ENCODE assay signal across 16 cellular contexts in the genomic region with DNA sequence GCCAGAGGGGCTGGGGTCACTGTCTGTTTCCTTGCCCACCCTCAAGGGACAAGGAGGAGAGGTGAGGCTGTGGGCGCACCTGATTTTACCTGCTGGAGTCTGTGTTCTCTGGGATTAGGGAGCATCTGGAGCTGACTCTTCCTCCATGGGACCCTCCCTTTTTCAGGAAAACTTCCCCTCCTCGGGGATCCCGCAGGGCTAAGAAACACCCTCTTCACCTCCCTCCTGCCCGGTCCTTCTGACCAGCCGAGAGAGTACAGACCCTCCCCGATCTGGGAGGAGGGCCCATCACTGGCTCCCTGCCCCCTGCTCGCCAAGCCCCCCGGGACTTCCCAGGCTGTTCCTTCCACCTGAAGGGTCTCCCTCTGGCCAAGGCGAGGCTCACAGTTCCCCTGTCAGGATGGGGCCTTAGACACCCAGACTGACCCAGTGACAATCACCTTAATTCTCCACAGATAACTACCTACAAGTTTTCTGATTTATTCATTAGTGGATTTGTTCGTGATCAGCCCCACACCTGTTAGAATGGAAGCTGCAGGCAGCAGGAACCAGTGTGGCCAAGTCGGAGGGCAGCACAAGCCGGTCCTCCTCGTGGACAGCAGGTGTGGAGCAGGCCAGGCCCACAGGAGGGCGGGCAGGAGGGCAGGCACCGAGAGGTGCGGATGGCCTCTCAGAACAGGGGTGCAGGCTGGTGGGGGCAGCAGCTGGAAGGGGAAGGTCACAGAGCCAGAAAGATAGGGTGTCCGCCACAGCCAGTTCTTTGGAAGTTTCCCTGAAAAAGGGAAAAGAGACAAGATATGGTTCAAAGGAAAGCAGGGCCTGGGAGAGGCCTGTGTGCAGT. TPM values are rescaled to one million over a fixed set of nuclear protein-coding genes. Genes with fewer than 3 reads are reported as not detected.
A peak's percentile ranks its signal among the peaks of the same experiment; 100 is the strongest.
DNase-seq lines count a peak whose midpoint lies in the region; ATAC-seq and TF ChIP-seq lines count a peak whose summit lies in the region.
"Had no signal": no experiment of that assay in that cellular context is flagged by ENCODE, and none has a peak within 500 bp of the region (broad histone marks: within the 10 kb centered on the region; RNA-seq: fewer than 3 reads in every experiment).

No MANE protein-coding gene starts in this region.

- H3K18ac ChIP-seq in IMR-90 (ENCODE audit: low read depth, low read length) = no peak overlapping the region
- no peak overlapping the region for H3K18ac ChIP-seq in mesenchymal stem cell (ENCODE audit: low read depth in 1 of 2, low read length in 2 of 2)

- H3K79me1 ChIP-seq in IMR-90 (ENCODE audit: low read depth in 1 of 2, low read length in 2 of 2) (peaks cover 0 to 7% of the 10 kb centered on the region in 2 experiments; a peak in 1 of 4 replicates), mesenchymal stem cell (replicated peaks; ENCODE audit: low read length, poor library complexity, severe bottlenecking) (no peaks in the 10 kb centered on the region)

- dilution Hi-C loops in IMR-90 (cut with HindIII; ENCODE audit: low sequenced_read_pairs, unreplicated experiment) = no loop called here

- no peak overlapping the region for H3K56ac ChIP-seq in IMR-90 (ENCODE audit: extremely low read depth, insufficient read depth, low read length)

- no peaks in the 10 kb centered on the region for H3K36me3 ChIP-seq in IMR-90 (ENCODE audit: control insufficient read depth, insufficient read depth, low read length)
- peaks cover 0 to 2% of the 10 kb centered on the region in 2 experiments for H3K36me3 ChIP-seq in mesenchymal stem cell (ENCODE audit: control insufficient read depth in 1 of 2, insufficient read depth in 2 of 2, low read depth in 1 of 2, low read length in 2 of 2)
- H3K36me3 ChIP-seq: SJSA1, tibial artery had no signal

- TF ChIP-seq CTCF in IMR-90 (conservative IDR thresholded peaks at IDR 0.05; ENCODE audit: low read depth, low read length) = no peak

- no peaks in the 10 kb centered on the region for H3K9me1 ChIP-seq in IMR-90 (ENCODE audit: insufficient read depth, low read length)

- peak overlapping the region; percentile 37; the same call in 1 of the 2 replicates for H4K91ac ChIP-seq in IMR-90 (ENCODE audit: insufficient read depth, low read depth, low read length)
- no peak overlapping the region for H4K91ac ChIP-seq in mesenchymal stem cell (ENCODE audit: low read length)

- no peak overlapping the region for H2BK5ac ChIP-seq in IMR-90 (ENCODE audit: low read depth, low read length, poor library complexity, severe bottlenecking)
- H2BK5ac ChIP-seq in mesenchymal stem cell (ENCODE audit: low read depth, low read length, poor library complexity, severe bottlenecking) = no peak overlapping the region

- H3K9ac ChIP-seq in IMR-90 (ENCODE audit: low read depth, low read length) (no peak overlapping the region), mesenchymal stem cell (ENCODE audit: low read length) (no peak overlapping the region)

- POLR2A ChIA-PET in IMR-90 (lab: Charles Lee; ENCODE audit: unreplicated experiment) = no interaction called here

- ATAC-seq in IMR-90 (ENCODE audit: low read depth) (no peak), sciatic nerve (no peak), HG03442 (IDR thresholded peaks at IDR 0.05; ENCODE audit: unreplicated experiment) (no peak)
- ATAC-seq: body of pancreas had no signal

- H3K23ac ChIP-seq in IMR-90 (ENCODE audit: low read depth, low read length) = no peak overlapping the region
- no peak overlapping the region for H3K23ac ChIP-seq in mesenchymal stem cell (ENCODE audit: low read length in 2 of 2)

- H2BK20ac ChIP-seq in IMR-90 (ENCODE audit: low read depth, low read length) = no peak overlapping the region

- H3K27ac ChIP-seq in IMR-90 (ENCODE audit: insufficient read depth, low read length) = no peak overlapping the region
- H3K27ac ChIP-seq in mesenchymal stem cell (ENCODE audit: low read length, poor library complexity, severe bottlenecking) = no peak overlapping the region
- H3K27ac ChIP-seq: body of pancreas, SJSA1, tibial artery, VCaP had no signal

- no peak overlapping the region for H4K5ac ChIP-seq in IMR-90 (ENCODE audit: low read depth, low read length)

- peak; percentile 13 to 14 for DNase-seq in activated T-cell treated with anti-CD3 and anti-CD28 coated beads, Interleukin-2, amount 50 U/mL, for 48 hours
- DNase-seq in activated T-cell treated with anti-CD3 and anti-CD28 coated beads for 4 hours (no peak), IMR-90 (no peak), head of caudate nucleus (peak in 23 of 42 donors; percentile 0 to 40 (median 9)), sciatic nerve (ENCODE audit: low spot score) (peak; percentile 56), mesenchymal stem cell (no peak), amygdala (lab: John Stamatoyannopoulos, UW) (no peak)
- DNase-seq: ACHN, NCI-H1930, tibial artery had no signal

- H3K4ac ChIP-seq in IMR-90 (ENCODE audit: low read depth, low read length) (no peak overlapping the region; the same call in 1 of the 2 replicates), mesenchymal stem cell (ENCODE audit: low read depth in 1 of 2, low read length in 2 of 2) (no peak overlapping the region)

- no peak overlapping the region for H4K8ac ChIP-seq in IMR-90 (ENCODE audit: low read depth in 2 of 2, low read length in 2 of 2)
- no peak overlapping the region for H4K8ac ChIP-seq in mesenchymal stem cell (ENCODE audit: low read length)

- CTCF ChIA-PET in IMR-90 (lab: Yijun Ruan, JAX) = no interaction called here

- H3K27me3 ChIP-seq in IMR-90 (ENCODE audit: control insufficient read depth, insufficient read depth, low read length) (no peaks in the 10 kb centered on the region), mesenchymal stem cell (ENCODE audit: control insufficient read depth in 1 of 2, insufficient read depth in 1 of 2, low read length in 2 of 2) (peaks cover 14 to 25% of the 10 kb centered on the region in 2 experiments)
- H3K27me3 ChIP-seq: SJSA1 had no signal

- intact Hi-C loops in IMR-90 (cut with micrococcal nuclease) (no loop called here), head of caudate nucleus (cut with DNase I) (no loop called here), sciatic nerve (cut with DNase I) (no loop called here)

- H2BK12ac ChIP-seq in mesenchymal stem cell (ENCODE audit: low read length in 2 of 2) = no peak overlapping the region

- H3K14ac ChIP-seq in IMR-90 (replicated peaks; ENCODE audit: low read depth, low read length) (no peak overlapping the region), mesenchymal stem cell (ENCODE audit: low read length in 2 of 2) (no peak overlapping the region)

- H3K4me3 ChIP-seq in IMR-90 (ENCODE audit: insufficient read depth, low read depth, low read length) (no peak overlapping the region), mesenchymal stem cell (ENCODE audit: insufficient read depth in 1 of 2, low read depth in 1 of 2, low read length in 2 of 2) (no peak overlapping the region)
- H3K4me3 ChIP-seq: body of pancreas, SJSA1, smooth muscle cell, tibial artery had no signal

- no peak for TF ChIP-seq RAD21 in IMR-90 (IDR thresholded peaks at IDR 0.05; ENCODE audit: low read length)

- H4K20me1 ChIP-seq in IMR-90 (ENCODE audit: insufficient read depth, low read length) = no peaks in the 10 kb centered on the region; the same call in 1 of the 2 replicates

- no peak overlapping the region for H2BK120ac ChIP-seq in IMR-90 (ENCODE audit: low read depth, low read length)
- H2BK120ac ChIP-seq in mesenchymal stem cell (ENCODE audit: low read depth, low read length) = no peak overlapping the region

- peak overlapping the region; percentile 8 for H2AK9ac ChIP-seq in IMR-90 (replicated peaks; ENCODE audit: low read depth, low read length, poor library complexity)

- H2BK15ac ChIP-seq in IMR-90 (ENCODE audit: low read depth, low read length) = no peak overlapping the region
- H2BK15ac ChIP-seq in mesenchymal stem cell (ENCODE audit: low read depth, poor library complexity, severe bottlenecking) = no peak overlapping the region

- in situ Hi-C loops in IMR-90 (cut with MboI; ENCODE audit: low sequenced_read_pairs) = no loop called here

- TF ChIP-seq POLR2A in IMR-90 (IDR thresholded peaks at IDR 0.05; ENCODE audit: low read depth, low read length) = no peak

- no peak overlapping the region for H2AFZ ChIP-seq in IMR-90 (replicated peaks; ENCODE audit: low read length, poor library complexity)
- H2AFZ ChIP-seq in mesenchymal stem cell (ENCODE audit: low read depth, low read length) = no peak overlapping the region

- 92% methylated on average over 7 of the region's 17 CpGs; no CpG with 5 or more reads in 1 of the 2 experiments for WGBS in IMR-90 (ENCODE audit: extremely low coverage in 2 of 2, insufficient read length in 1 of 2), 2 experiments
- 91% methylated on average over 17 of the region's 17 CpGs for WGBS in mesenchymal stem cell

- no TSS peak for BruUV-seq in IMR-90 (replicated peaks; lab: Mats Ljungman, UMichigan)

- H3K4me1 ChIP-seq in IMR-90 (ENCODE audit: control insufficient read depth, insufficient read depth, low read length) = peaks cover 30% of the 10 kb centered on the region
- peaks cover 54% of the 10 kb centered on the region for H3K4me1 ChIP-seq in mesenchymal stem cell (ENCODE audit: control insufficient read depth, insufficient read depth, low read depth, low read length)

- H3K9me3 ChIP-seq in IMR-90 (ENCODE audit: control insufficient read depth, insufficient read depth, low read length) = no peaks in the 10 kb centered on the region
- no peaks in the 10 kb centered on the region for H3K9me3 ChIP-seq in mesenchymal stem cell (ENCODE audit: control insufficient read depth, low read length)
- H3K9me3 ChIP-seq: body of pancreas, SJSA1, tibial artery had no signal

- no peak overlapping the region for H3K4me2 ChIP-seq in IMR-90 (ENCODE audit: low read depth, low read length)
- H3K4me2 ChIP-seq in mesenchymal stem cell (ENCODE audit: low read length, poor library complexity, severe bottlenecking) = no peak overlapping the region
- H3K4me2 ChIP-seq: smooth muscle cell had no signal

- peak overlapping the region; percentile 64; the same call in 1 of the 2 replicates for H2AK5ac ChIP-seq in IMR-90 (ENCODE audit: low read depth, low read length)
- no peak overlapping the region for H2AK5ac ChIP-seq in mesenchymal stem cell (ENCODE audit: low read length, severe bottlenecking)

RNA-seq across cellular contexts. Expression of a gene that starts 15.9 kb away (rescaled TPM):
- total RNA-seq in IMR-90 (2012; rRNA removed) = 5.9 and 6.9 TPM in 2 replicates
- polyA plus RNA-seq in IMR-90 (2012; rRNA removed) = 22.9 and 31.9 TPM in 2 replicates
- 7.3 and 10.5 TPM in 2 replicates for polyA plus RNA-seq in IMR-90 (2012; cell fraction: cytosol; rRNA removed)
- 30.0 and 141 TPM in 2 replicates for polyA plus RNA-seq in IMR-90 (2012; cell fraction: nucleus; rRNA removed; ENCODE audit: low replicate concordance)
- 6.4 TPM for total RNA-seq in sciatic nerve
- 2.2 TPM for polyA plus RNA-seq in mesenchymal stem cell (2013, experiment 1 of 2)
- polyA plus RNA-seq in mesenchymal stem cell (2013, experiment 2 of 2) = 1.9 TPM

RNA-seq across cellular contexts. Expression of a gene that starts 51.2 kb away (rescaled TPM):
- 105 and 106 TPM in 2 replicates for total RNA-seq in IMR-90 (2012; rRNA removed)
- 74.2 and 75.7 TPM in 2 replicates for polyA plus RNA-seq in IMR-90 (2012; rRNA removed)
- 54.0 and 63.6 TPM in 2 replicates for polyA plus RNA-seq in IMR-90 (2012; cell fraction: cytosol; rRNA removed)
- polyA plus RNA-seq in IMR-90 (2012; cell fraction: nucleus; rRNA removed; ENCODE audit: low replicate concordance) = 86.7 and 138 TPM in 2 replicates
- 43.7 TPM for total RNA-seq in sciatic nerve
- polyA plus RNA-seq in mesenchymal stem cell (2013, experiment 1 of 2) = 32.5 TPM
- 33.0 TPM for polyA plus RNA-seq in mesenchymal stem cell (2013, experiment 2 of 2)

RNA-seq across cellular contexts. Expression of a gene that starts 52.6 kb away (rescaled TPM):
- 3.4 and 3.6 TPM in 2 replicates for total RNA-seq in IMR-90 (2012; rRNA removed)
- 41.0 and 50.7 TPM in 2 replicates for polyA plus RNA-seq in IMR-90 (2012; rRNA removed)
- 14.1 and 16.5 TPM in 2 replicates for polyA plus RNA-seq in IMR-90 (2012; cell fraction: cytosol; rRNA removed)
- 305 and 1,032 TPM in 2 replicates for polyA plus RNA-seq in IMR-90 (2012; cell fraction: nucleus; rRNA removed; ENCODE audit: low replicate concordance)
- total RNA-seq in sciatic nerve = 10.6 TPM
- polyA plus RNA-seq in mesenchymal stem cell (2013, experiment 1 of 2) = 11.5 TPM
- 12.5 TPM for polyA plus RNA-seq in mesenchymal stem cell (2013, experiment 2 of 2)

RNA-seq across cellular contexts. Expression of a gene that starts 58.5 kb away (rescaled TPM):
- 0.28 and 0.54 TPM in 2 replicates for total RNA-seq in IMR-90 (2012; rRNA removed)
- 2.1 and 2.3 TPM in 2 replicates for polyA plus RNA-seq in IMR-90 (2012; rRNA removed)
- polyA plus RNA-seq in IMR-90 (2012; cell fraction: cytosol; rRNA removed) = 0.66 and 1.7 TPM in 2 replicates
- polyA plus RNA-seq in IMR-90 (2012; cell fraction: nucleus; rRNA removed; ENCODE audit: low replicate concordance) = 8.1 and 24.8 TPM in 2 replicates
- total RNA-seq in sciatic nerve = 0.40 TPM
- polyA plus RNA-seq in mesenchymal stem cell (2013, experiment 1 of 2) = 0.75 TPM
- polyA plus RNA-seq in mesenchymal stem cell (2013, experiment 2 of 2) = 0.60 TPM
- total RNA-seq: body of pancreas, neural crest cell had no signal

Comparison
In these comparisons a context has a peak if more than half of its experiments do, and no peak if none do; other contexts are left out.
1. DNase-seq: peak in activated T-cell treated with anti-CD3 and anti-CD28 coated beads, Interleukin-2, amount 50 U/mL, for 48 hours (2 of 2), head of caudate nucleus (23 of 42) and sciatic nerve (single experiment); none in activated T-cell treated with anti-CD3 and anti-CD28 coated beads for 4 hours (single experiment), IMR-90 (single experiment), mesenchymal stem cell (single experiment) and amygdala (0 of 56).